ENCODE assay signal across 1 cellular context in genomic region chr15:57500979-57501576, GRCh38.
TF ChIP-seq lines count a peak whose summit lies in the region.

No MANE protein-coding gene starts in this region.

TF ChIP-seq in endothelial cell of umbilical vein, 7 proteins besides CTCF, POLR2A, EP300 and RAD21 (continued from another document):
- TF ChIP-seq GATA2 (IDR thresholded peaks at IDR 0.05; ENCODE audit: insufficient read depth, insufficient read length, low read depth, low read length) (no peak), EZH2 (IDR thresholded peaks at IDR 0.05; ENCODE audit: borderline replicate concordance, low read depth, low read length, severe bottlenecking) (no peak), POLR2AphosphoS5 (IDR thresholded peaks at IDR 0.05; ENCODE audit: insufficient read depth, low read depth, low read length) (no peak)
TF ChIP-seq in endothelial cell of umbilical vein: peak in this region for 2.
